ENCODE assay signal across 15 cellular contexts in the genomic region with DNA sequence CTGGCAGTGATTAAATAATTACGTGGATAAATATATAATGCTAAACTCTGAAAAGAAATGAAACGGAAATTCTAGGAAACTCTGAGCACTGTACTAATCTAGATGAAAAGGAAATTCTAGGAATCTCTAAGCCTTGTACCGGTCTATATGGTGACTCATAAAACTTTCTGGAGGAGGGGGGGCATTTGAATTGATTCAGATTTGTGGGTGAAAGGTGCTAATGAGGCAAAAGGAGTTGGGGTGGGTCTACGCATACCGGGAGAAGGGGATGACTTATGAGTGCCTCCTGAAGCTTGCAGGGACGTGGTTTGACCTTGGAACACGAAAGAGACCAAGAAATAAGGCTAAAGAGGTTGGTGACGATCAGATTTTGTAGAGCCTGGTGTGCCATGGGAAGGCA.
DNase-seq lines count a peak whose midpoint lies in the region; ATAC-seq and TF ChIP-seq lines count a peak whose summit lies in the region.
"Had no signal": no experiment of that assay in that cellular context is flagged by ENCODE, and none has a peak within 500 bp of the region (broad histone marks: within the 10 kb centered on the region; RNA-seq: fewer than 3 reads in every experiment).

No MANE protein-coding gene starts in this region.

- CTCF ChIA-PET in activated CD8-positive, alpha-beta T cell treated with anti-CD3 and anti-CD28 coated beads for 36 hours (lab: Charles Lee) = no interaction called here
- CTCF ChIA-PET in activated CD8-positive, alpha-beta T cell treated with anti-CD3 and anti-CD28 coated beads, Interleukin-2, amount 10 ng/mL, durations not matched to agents 7 days and 5 days (lab: Charles Lee) = interaction anchor here (1.0 kb wide), 1 partner anchor 151 kb away, joined by 3 read pairs; no protein-coding TSS in a partner anchor

- no peak for TF ChIP-seq CTCF in activated CD8-positive, alpha-beta T cell treated with anti-CD3 and anti-CD28 coated beads for 36 hours (IDR thresholded peaks at IDR 0.05)
- TF ChIP-seq CTCF in natural killer cell (IDR thresholded peaks at IDR 0.05) = no peak

- H3K9me3 Mint-ChIP-seq in activated CD8-positive, alpha-beta T cell treated with anti-CD3 and anti-CD28 coated beads for 36 hours = no peaks in the 10 kb centered on the region
- H3K9me3 Mint-ChIP-seq in activated CD8-positive, alpha-beta T cell treated with anti-CD3 and anti-CD28 coated beads, Interleukin-2, amount 10 ng/mL, durations not matched to agents 7 days and 5 days (ENCODE audit: insufficient read depth) = no peaks in the 10 kb centered on the region
- no peaks in the 10 kb centered on the region for H3K9me3 Mint-ChIP-seq in natural killer cell treated with Interleukin-12 subunit alpha and Interleukin-12 subunit beta and Interleukin-15 and Interleukin-18, amount 100 ng/mL, for 72 hours
- peaks cover 0 to 2% of the 10 kb centered on the region in 2 donors for H3K9me3 Mint-ChIP-seq in natural killer cell

- H3K4me3 Mint-ChIP-seq in activated CD8-positive, alpha-beta T cell treated with anti-CD3 and anti-CD28 coated beads for 36 hours = no peak overlapping the region
- H3K4me3 Mint-ChIP-seq in activated CD8-positive, alpha-beta T cell treated with anti-CD3 and anti-CD28 coated beads, Interleukin-2, amount 10 ng/mL, durations not matched to agents 7 days and 5 days = no peak overlapping the region
- H3K4me3 Mint-ChIP-seq in natural killer cell treated with Interleukin-12 subunit alpha and Interleukin-12 subunit beta and Interleukin-15 and Interleukin-18, amount 100 ng/mL, for 72 hours = peak overlapping the region; percentile 41
- H3K4me3 Mint-ChIP-seq in natural killer cell = no peak overlapping the region
- H3K4me3 Mint-ChIP-seq in T-helper 17 cell = peak overlapping the region; percentile 13
- H3K4me3 Mint-ChIP-seq: B cell had no signal

- intact Hi-C loops in activated CD8-positive, alpha-beta T cell treated with anti-CD3 and anti-CD28 coated beads for 36 hours (cut with micrococcal nuclease) = no loop called here
- intact Hi-C loops in natural killer cell (cut with micrococcal nuclease) = no loop called here

- POLR2A ChIA-PET in activated CD8-positive, alpha-beta T cell treated with anti-CD3 and anti-CD28 coated beads for 36 hours (lab: Charles Lee) = no interaction called here
- POLR2A ChIA-PET in activated CD8-positive, alpha-beta T cell treated with anti-CD3 and anti-CD28 coated beads, Interleukin-2, amount 10 ng/mL, durations not matched to agents 7 days and 5 days (lab: Charles Lee) = no interaction called here

- H3K9me3 ChIP-seq in T-helper 17 cell (ENCODE audit: control insufficient read depth, low read length, poor library complexity, severe bottlenecking) = no peaks in the 10 kb centered on the region
- H3K9me3 ChIP-seq: HAP-1 had no signal

- no peak overlapping the region for H3K27ac Mint-ChIP-seq in activated CD8-positive, alpha-beta T cell treated with anti-CD3 and anti-CD28 coated beads for 36 hours
- no peak overlapping the region for H3K27ac Mint-ChIP-seq in activated CD8-positive, alpha-beta T cell treated with anti-CD3 and anti-CD28 coated beads, Interleukin-2, amount 10 ng/mL, durations not matched to agents 7 days and 5 days
- no peak overlapping the region for H3K27ac Mint-ChIP-seq in natural killer cell treated with Interleukin-12 subunit alpha and Interleukin-12 subunit beta and Interleukin-15 and Interleukin-18, amount 100 ng/mL, for 72 hours
- H3K27ac Mint-ChIP-seq in natural killer cell = no peak overlapping the region
- H3K27ac Mint-ChIP-seq in T-helper 17 cell = no peak overlapping the region
- H3K27ac Mint-ChIP-seq: B cell had no signal

- ATAC-seq in activated CD8-positive, alpha-beta T cell treated with anti-CD3 and anti-CD28 coated beads for 36 hours = peak; percentile 13
- no peak for ATAC-seq in activated CD8-positive, alpha-beta T cell treated with anti-CD3 and anti-CD28 coated beads, Interleukin-2, amount 10 ng/mL, durations not matched to agents 7 days and 5 days
- peak in 1 of 2 donors; percentile 36 for ATAC-seq in natural killer cell treated with Interleukin-12 subunit alpha and Interleukin-12 subunit beta and Interleukin-15 and Interleukin-18, amount 100 ng/mL, for 72 hours
- no peak for ATAC-seq in natural killer cell
- no peak for ATAC-seq in T-helper 17 cell
- ATAC-seq: HepG2 had no signal

- no peaks in the 10 kb centered on the region for H3K36me3 Mint-ChIP-seq in activated CD8-positive, alpha-beta T cell treated with anti-CD3 and anti-CD28 coated beads for 36 hours (ENCODE audit: low read depth)
- peaks cover 2% of the 10 kb centered on the region for H3K36me3 Mint-ChIP-seq in activated CD8-positive, alpha-beta T cell treated with anti-CD3 and anti-CD28 coated beads, Interleukin-2, amount 10 ng/mL, durations not matched to agents 7 days and 5 days (ENCODE audit: low read depth)
- H3K36me3 Mint-ChIP-seq in natural killer cell treated with Interleukin-12 subunit alpha and Interleukin-12 subunit beta and Interleukin-15 and Interleukin-18, amount 100 ng/mL, for 72 hours = peaks cover 4% of the 10 kb centered on the region
- no peaks in the 10 kb centered on the region for H3K36me3 Mint-ChIP-seq in natural killer cell
- H3K36me3 Mint-ChIP-seq in T-helper 17 cell (ENCODE audit: low read depth) = peaks cover 4% of the 10 kb centered on the region
- H3K36me3 Mint-ChIP-seq: CD4-positive, alpha-beta memory T cell had no signal

- H3K27me3 Mint-ChIP-seq in activated CD8-positive, alpha-beta T cell treated with anti-CD3 and anti-CD28 coated beads for 36 hours = no peaks in the 10 kb centered on the region
- H3K27me3 Mint-ChIP-seq in activated CD8-positive, alpha-beta T cell treated with anti-CD3 and anti-CD28 coated beads, Interleukin-2, amount 10 ng/mL, durations not matched to agents 7 days and 5 days (ENCODE audit: low read depth) = no peaks in the 10 kb centered on the region
- H3K27me3 Mint-ChIP-seq in natural killer cell treated with Interleukin-12 subunit alpha and Interleukin-12 subunit beta and Interleukin-15 and Interleukin-18, amount 100 ng/mL, for 72 hours = peaks cover 0 to 19% of the 10 kb centered on the region in 2 donors
- H3K27me3 Mint-ChIP-seq in natural killer cell (ENCODE audit: low read depth in 2 of 2) (peaks cover 4 to 14% of the 10 kb centered on the region in 2 donors), T-helper 17 cell (no peaks in the 10 kb centered on the region)
- H3K27me3 Mint-ChIP-seq: CD4-positive, alpha-beta memory T cell had no signal

- DNase-seq in activated CD8-positive, alpha-beta T cell treated with anti-CD3 and anti-CD28 coated beads for 36 hours = no peak
- DNase-seq in activated CD8-positive, alpha-beta T cell treated with anti-CD3 and anti-CD28 coated beads, Interleukin-2, amount 10 ng/mL, durations not matched to agents 7 days and 5 days = no peak
- no peak for DNase-seq in natural killer cell treated with Interleukin-12 subunit alpha and Interleukin-12 subunit beta and Interleukin-15 and Interleukin-18, amount 100 ng/mL, for 72 hours (ENCODE audit: low spot score)
- DNase-seq in natural killer cell (no peak), T-helper 17 cell (no peak), NCI-H128 (lab: John Stamatoyannopoulos, UW; ENCODE audit: unreplicated experiment) (no peak), NCI-H2029 (lab: John Stamatoyannopoulos, UW) (no peak)
- no peak for DNase-seq in effector CD8-positive, alpha-beta T cell (lab: John Stamatoyannopoulos, UW)
- DNase-seq: C1 segment of cervical spinal cord; CD4-positive, alpha-beta memory T cell; GF-D8; GOT3 had no signal

- H3K4me1 Mint-ChIP-seq in activated CD8-positive, alpha-beta T cell treated with anti-CD3 and anti-CD28 coated beads for 36 hours (ENCODE audit: low read depth) = peaks cover 5% of the 10 kb centered on the region
- H3K4me1 Mint-ChIP-seq in activated CD8-positive, alpha-beta T cell treated with anti-CD3 and anti-CD28 coated beads, Interleukin-2, amount 10 ng/mL, durations not matched to agents 7 days and 5 days (ENCODE audit: low read depth) = peaks cover 12% of the 10 kb centered on the region
- peaks cover 0 to 5% of the 10 kb centered on the region in 2 donors for H3K4me1 Mint-ChIP-seq in natural killer cell treated with Interleukin-12 subunit alpha and Interleukin-12 subunit beta and Interleukin-15 and Interleukin-18, amount 100 ng/mL, for 72 hours (ENCODE audit: low read depth in 2 of 2)
- H3K4me1 Mint-ChIP-seq in natural killer cell (no peaks in the 10 kb centered on the region), T-helper 17 cell (peaks cover 11% of the 10 kb centered on the region)
- H3K4me1 Mint-ChIP-seq: B cell had no signal

Comparison
In these comparisons a context has a peak if more than half of its experiments do, and no peak if none do; other contexts are left out.
1. H3K4me3 Mint-ChIP-seq: peak in natural killer cell treated with Interleukin-12 subunit alpha and Interleukin-12 subunit beta and Interleukin-15 and Interleukin-18, amount 100 ng/mL, for 72 hours (single experiment) and T-helper 17 cell (single experiment); none in activated CD8-positive, alpha-beta T cell treated with anti-CD3 and anti-CD28 coated beads for 36 hours (single experiment), activated CD8-positive, alpha-beta T cell treated with anti-CD3 and anti-CD28 coated beads, Interleukin-2, amount 10 ng/mL, durations not matched to agents 7 days and 5 days (single experiment) and natural killer cell (single experiment).